22 cellular contexts compared by ENCODE assay signal in genomic region chr17:60164697-60165096, GRCh38. TPM values are rescaled to one million over a fixed set of nuclear protein-coding genes. Genes with fewer than 3 reads are reported as not detected.
A peak's percentile ranks its signal among the peaks of the same experiment; 100 is the strongest.
DNase-seq lines count a peak whose midpoint lies in the region; ATAC-seq and TF ChIP-seq lines count a peak whose summit lies in the region.
"Had no signal": no experiment of that assay in that cellular context is flagged by ENCODE, and none has a peak within 500 bp of the region (broad histone marks: within the 10 kb centered on the region; RNA-seq: fewer than 3 reads in every experiment).

No MANE protein-coding gene starts in this region.

- H3K9me3 ChIP-seq in left ventricle myocardium inferior (replicated peaks), result no peaks in the 10 kb centered on the region
- no peaks in the 10 kb centered on the region for H3K9me3 ChIP-seq in heart right ventricle
- H3K9me3 ChIP-seq in mesenchymal stem cell (ENCODE audit: control insufficient read depth, low read length), result no peaks in the 10 kb centered on the region
- no peaks in the 10 kb centered on the region for H3K9me3 ChIP-seq in upper lobe of right lung
- H3K9me3 ChIP-seq: HAP-1, Peyer's patch had no signal

- ATAC-seq in heart right ventricle (no peak), upper lobe of right lung (no peak), GM21390 (IDR thresholded peaks at IDR 0.05; ENCODE audit: unreplicated experiment) (no peak)
- ATAC-seq: Right ventricle myocardium inferior had no signal

- no peak overlapping the region for H3K23ac ChIP-seq in mesenchymal stem cell (ENCODE audit: low read length in 2 of 2)

- H3K4me1 ChIP-seq in left ventricle myocardium inferior (peaks cover 71% of the 10 kb centered on the region), heart right ventricle (peaks cover 0 to 72% (median 62%) of the 10 kb centered on the region in 9 donors), mesenchymal stem cell (ENCODE audit: control insufficient read depth, insufficient read depth, low read depth, low read length) (peaks cover 6% of the 10 kb centered on the region), upper lobe of right lung (peaks cover 9% of the 10 kb centered on the region)
- H3K4me1 ChIP-seq: HAP-1 had no signal

- H2AFZ ChIP-seq in mesenchymal stem cell (ENCODE audit: low read depth, low read length), result no peak overlapping the region

- H3K27ac ChIP-seq in left ventricle myocardium inferior (replicated peaks) (peak overlapping the region; percentile 79), heart right ventricle (peak overlapping the region in 1 of 10 donors; percentile 48), mesenchymal stem cell (ENCODE audit: low read length, poor library complexity, severe bottlenecking) (no peak overlapping the region), upper lobe of right lung (peak overlapping the region; percentile 24)
- H3K27ac ChIP-seq: 22Rv1, Peyer's patch had no signal

- H3K79me1 ChIP-seq in mesenchymal stem cell (replicated peaks; ENCODE audit: low read length, poor library complexity, severe bottlenecking), result no peaks in the 10 kb centered on the region

- intact Hi-C loops in left ventricle myocardium inferior (cut with micrococcal nuclease), result no loop called here
- intact Hi-C loops in heart right ventricle (cut with DNase I), result no loop called here
- intact Hi-C loops in upper lobe of right lung (cut with DNase I), result no loop called here

- no peak overlapping the region for H4K8ac ChIP-seq in mesenchymal stem cell (ENCODE audit: low read length)

- no peak overlapping the region for H2BK120ac ChIP-seq in mesenchymal stem cell (ENCODE audit: low read depth, low read length)

- H2BK15ac ChIP-seq in mesenchymal stem cell (ENCODE audit: low read depth, poor library complexity, severe bottlenecking), result peak overlapping the region; percentile 64

- H2BK12ac ChIP-seq in mesenchymal stem cell (ENCODE audit: low read length in 2 of 2), result no peak overlapping the region

- H3K18ac ChIP-seq in mesenchymal stem cell (ENCODE audit: low read depth in 1 of 2, low read length in 2 of 2), result no peak overlapping the region

- H3K36me3 ChIP-seq in left ventricle myocardium inferior (no peaks in the 10 kb centered on the region), heart right ventricle (no peaks in the 10 kb centered on the region), mesenchymal stem cell (ENCODE audit: control insufficient read depth in 1 of 2, insufficient read depth in 2 of 2, low read depth in 1 of 2, low read length in 2 of 2) (no peaks in the 10 kb centered on the region), upper lobe of right lung (no peaks in the 10 kb centered on the region)
- H3K36me3 ChIP-seq: HAP-1, Peyer's patch had no signal

- H3K4me3 ChIP-seq in left ventricle myocardium inferior (no peak overlapping the region), heart right ventricle (no peak overlapping the region), mesenchymal stem cell (ENCODE audit: insufficient read depth in 1 of 2, low read depth in 1 of 2, low read length in 2 of 2) (no peak overlapping the region), upper lobe of right lung (no peak overlapping the region)
- H3K4me3 ChIP-seq: HAP-1, Peyer's patch had no signal

- TF ChIP-seq CTCF in left ventricle myocardium inferior (IDR thresholded peaks at IDR 0.05; ENCODE audit: borderline replicate concordance), result no peak
- no peak for TF ChIP-seq CTCF in heart right ventricle (IDR thresholded peaks at IDR 0.05)
- TF ChIP-seq CTCF in upper lobe of right lung (IDR thresholded peaks at IDR 0.05), result no peak

- no peak overlapping the region for H4K91ac ChIP-seq in mesenchymal stem cell (ENCODE audit: low read length)

- H3K27me3 ChIP-seq in left ventricle myocardium inferior (ENCODE audit: low read depth) (peaks cover 19% of the 10 kb centered on the region), heart right ventricle (peaks cover 0 to 21% (median under 1%) of the 10 kb centered on the region in 7 donors), mesenchymal stem cell (ENCODE audit: control insufficient read depth in 1 of 2, insufficient read depth in 1 of 2, low read length in 2 of 2) (peaks cover 30 to 54% of the 10 kb centered on the region in 2 experiments), upper lobe of right lung (no peaks in the 10 kb centered on the region)
- H3K27me3 ChIP-seq: Peyer's patch had no signal

- H3K4me2 ChIP-seq in mesenchymal stem cell (ENCODE audit: low read length, poor library complexity, severe bottlenecking), result no peak overlapping the region

- DNase-seq in left ventricle myocardium inferior (no peak), heart right ventricle (no peak), cerebellum (ENCODE audit: low spot score) (peak; percentile 13), mesenchymal stem cell (no peak), upper lobe of right lung (peak; percentile 33), Kasumi-1 (lab: John Stamatoyannopoulos, UW) (no peak), NCI-H82 treated with DMSO at 0.1 percent for 48 hours (lab: John Stamatoyannopoulos, UW; ENCODE audit: unreplicated experiment) (no peak)
- DNase-seq: AML-193; DMS 273 treated with DMSO at 0.1 percent for 48 hours; DND-41; KBM-7; NCI-H1436; NCI-H1930; NCI-H446; NCI-H526 treated with DMSO at 0.1 percent for 48 hours; NK-92 treated with Interleukin-12 subunit alpha and Interleukin-12 subunit beta, amount 100 ng/mL, for 24 hours had no signal

- no peak overlapping the region for H2AK5ac ChIP-seq in mesenchymal stem cell (ENCODE audit: low read length, severe bottlenecking)

- H2BK5ac ChIP-seq in mesenchymal stem cell (ENCODE audit: low read depth, low read length, poor library complexity, severe bottlenecking), result no peak overlapping the region

- H3K9ac ChIP-seq in mesenchymal stem cell (ENCODE audit: low read length), result no peak overlapping the region

- no peak overlapping the region for H3K14ac ChIP-seq in mesenchymal stem cell (ENCODE audit: low read length in 2 of 2)

- WGBS in heart right ventricle, 2 donors, result 47 to 51% methylated on average over 5 of the region's 5 CpGs
- WGBS in mesenchymal stem cell, result 68% methylated on average over 5 of the region's 5 CpGs

- no peak overlapping the region for H3K4ac ChIP-seq in mesenchymal stem cell (ENCODE audit: low read depth in 1 of 2, low read length in 2 of 2)

RNA-seq across cellular contexts. Expression of gene CA4, which starts 14.9 kb away (rescaled TPM):
- total RNA-seq in left ventricle myocardium inferior (12.9 TPM), heart right ventricle (10 to 100 TPM in 7 of 10 donors, 1 to 10 TPM in 3; 5.7 to 35.1 (median 14.4) TPM), cerebellum (3.2 TPM), upper lobe of right lung (73.1 TPM)
- 10 to 100 TPM; 38.6 to 57.8 TPM for polyA plus RNA-seq in heart right ventricle
- not detected for polyA plus RNA-seq in mesenchymal stem cell (2013, experiment 1 of 2)
- polyA plus RNA-seq in mesenchymal stem cell (2013, experiment 2 of 2), result not detected
- polyA plus RNA-seq: CD14-positive monocyte had no signal

Comparison
In these comparisons a context has a peak if more than half of its experiments do, and no peak if none do; other contexts are left out.
1. DNase-seq: peak in cerebellum (single experiment) and upper lobe of right lung (single experiment); none in left ventricle myocardium inferior (single experiment), heart right ventricle (0 of 2), mesenchymal stem cell (single experiment), Kasumi-1 (0 of 2) and NCI-H82 treated with DMSO at 0.1 percent for 48 hours (single experiment).